In the genomic region with DNA sequence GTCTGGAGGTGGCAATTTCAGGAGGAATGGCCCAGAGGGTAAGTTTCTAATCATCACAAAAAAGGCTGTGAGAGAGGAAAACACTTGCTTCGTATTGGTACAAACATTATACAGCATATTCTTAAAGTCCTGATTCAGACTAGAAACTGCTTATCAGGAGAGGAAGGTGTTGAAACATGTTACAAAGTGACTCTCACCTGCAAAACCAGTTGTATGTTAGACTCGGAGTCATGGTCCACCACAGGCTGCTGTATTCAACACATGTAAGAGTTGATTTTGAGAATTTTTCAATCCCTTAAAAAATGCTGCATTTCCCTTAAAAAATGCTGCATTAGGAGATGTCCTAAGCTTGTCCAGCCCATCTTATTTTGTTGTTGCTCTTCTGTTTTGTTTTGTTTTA, we compare ENCODE assay signal across 9 cellular contexts.
DNase-seq lines count a peak whose midpoint lies in the region; ATAC-seq and TF ChIP-seq lines count a peak whose summit lies in the region.
"Had no signal": no experiment of that assay in that cellular context is flagged by ENCODE, and none has a peak within 500 bp of the region (broad histone marks: within the 10 kb centered on the region; RNA-seq: fewer than 3 reads in every experiment).

No MANE protein-coding gene starts in this region.

- H3K27ac ChIP-seq in breast epithelium (peak overlapping the region in 1 of 2 donors; percentile 14), angular gyrus (ENCODE audit: low read depth, low read length) (peak overlapping the region; percentile 4), upper lobe of left lung (peak overlapping the region; percentile 38 to 87 (median 60)), right lobe of liver (peak overlapping the region in 1 of 3 donors; percentile 4)

- H3K36me3 ChIP-seq in breast epithelium (no peaks in the 10 kb centered on the region), upper lobe of left lung (no peaks in the 10 kb centered on the region), right lobe of liver (peaks cover 0 to 2% (median 0%) of the 10 kb centered on the region in 4 donors)

- no peak for TF ChIP-seq CTCF in MCF 10A (IDR thresholded peaks at IDR 0.05; ENCODE audit: unreplicated experiment)
- no peak for TF ChIP-seq CTCF in breast epithelium (IDR thresholded peaks at IDR 0.05)
- TF ChIP-seq CTCF in mesothelial cell of epicardium (IDR thresholded peaks at IDR 0.05; ENCODE audit: unreplicated experiment): no peak
- TF ChIP-seq CTCF in upper lobe of left lung (IDR thresholded peaks at IDR 0.05): no peak
- TF ChIP-seq CTCF in right lobe of liver (IDR thresholded peaks at IDR 0.05): no peak

- TF ChIP-seq POLR2A in breast epithelium (IDR thresholded peaks at IDR 0.05) (no peak), upper lobe of left lung (IDR thresholded peaks at IDR 0.05) (no peak), right lobe of liver (IDR thresholded peaks at IDR 0.05) (no peak)

- POLR2A ChIA-PET in MCF 10A (lab: Yijun Ruan, JAX): interaction anchor here (0.9 to 5.2 kb wide), 6 partner anchors 14 to 141 kb away, joined by 3 to 23 read pairs (median 4); no protein-coding TSS in a partner anchor

- no peak for ATAC-seq in upper lobe of left lung (ENCODE audit: low FRiP score in 2 of 2)
- ATAC-seq in right lobe of liver: no peak

- H3K27ac Mint-ChIP-seq in MCF 10A (ENCODE audit: low read depth, unreplicated experiment) (peak overlapping the region; percentile 83), mesothelial cell of epicardium (peak overlapping the region; percentile 98)

- no peaks in the 10 kb centered on the region for H3K27me3 ChIP-seq in breast epithelium
- no peaks in the 10 kb centered on the region for H3K27me3 ChIP-seq in upper lobe of left lung
- no peaks in the 10 kb centered on the region for H3K27me3 ChIP-seq in right lobe of liver

- H3K9me3 ChIP-seq in breast epithelium: no peaks in the 10 kb centered on the region
- no peaks in the 10 kb centered on the region for H3K9me3 ChIP-seq in upper lobe of left lung
- no peaks in the 10 kb centered on the region for H3K9me3 ChIP-seq in right lobe of liver

- WGBS in upper lobe of left lung, 2 donors: 52 to 75% methylated on average over 2 of the region's 2 CpGs
- 71% methylated on average over 2 of the region's 2 CpGs for WGBS in right lobe of liver (ENCODE audit: insufficient coverage, low coverage, low lambda C conversion rate, missing lambda C conversion rate)

- no peaks in the 10 kb centered on the region for H3K9me3 Mint-ChIP-seq in MCF 10A (ENCODE audit: unreplicated experiment)
- H3K9me3 Mint-ChIP-seq in mesothelial cell of epicardium: no peaks in the 10 kb centered on the region

- CTCF ChIA-PET in MCF 10A (lab: Yijun Ruan, JAX): interaction anchor here (0.6 to 4.9 kb wide), 4 partner anchors 12 to 141 kb away, joined by 3 to 23 read pairs (median 4); no protein-coding TSS in a partner anchor

- no TSS peak for BruUV-seq in MCF 10A (replicated peaks; lab: Mats Ljungman, UMichigan)

- no peak for TF ChIP-seq EP300 in upper lobe of left lung (IDR thresholded peaks at IDR 0.05)

- H3K4me3 ChIP-seq in breast epithelium (no peak overlapping the region), upper lobe of left lung (no peak overlapping the region), right lobe of liver (no peak overlapping the region)

- H3K27me3 Mint-ChIP-seq in MCF 10A (ENCODE audit: insufficient read depth, unreplicated experiment): no peaks in the 10 kb centered on the region
- H3K27me3 Mint-ChIP-seq in mesothelial cell of epicardium (ENCODE audit: low read depth): no peaks in the 10 kb centered on the region

- H3K4me1 Mint-ChIP-seq in MCF 10A (ENCODE audit: insufficient read depth, unreplicated experiment) (peaks cover 34% of the 10 kb centered on the region), mesothelial cell of epicardium (peaks cover 52% of the 10 kb centered on the region)

- H3K4me1 ChIP-seq in breast epithelium (no peaks in the 10 kb centered on the region), upper lobe of left lung (peaks cover 58 to 74% (median 65%) of the 10 kb centered on the region in 4 donors), right lobe of liver (peaks cover 3 to 19% (median 10%) of the 10 kb centered on the region in 4 donors)

- H3K4me3 Mint-ChIP-seq in MCF 10A (ENCODE audit: unreplicated experiment) (peak overlapping the region; percentile 37), mesothelial cell of epicardium (no peak overlapping the region)

- DNase-seq in MCF 10A (ENCODE audit: unreplicated experiment) (no peak), breast epithelium (ENCODE audit: low spot score in 2 of 2) (no peak), mesothelial cell of epicardium (ENCODE audit: low spot score in 2 of 2, unreplicated experiment in 2 of 2) (no peak), upper lobe of left lung (no peak), Ammon's horn (ENCODE audit: low spot score) (no peak), right lobe of liver (no peak), AG08395 (ENCODE audit: low spot score) (no peak)
- DNase-seq: activated CD4-positive, alpha-beta T cell treated with anti-CD3 and anti-CD28 coated beads for 4 hours had no signal

- no peaks in the 10 kb centered on the region for H3K36me3 Mint-ChIP-seq in MCF 10A (ENCODE audit: insufficient read depth, unreplicated experiment)
- peaks cover 1% of the 10 kb centered on the region for H3K36me3 Mint-ChIP-seq in mesothelial cell of epicardium

- intact Hi-C loops in MCF 10A (cut with micrococcal nuclease) (no loop called here), breast epithelium (cut with DNase I; ENCODE audit: low total_unique reads) (no loop called here), right lobe of liver (cut with DNase I) (no loop called here)
